ENCODE assay signal across 9 cellular contexts in genomic region chrX:154545673-154546274, GRCh38. TPM values are rescaled to one million over a fixed set of nuclear protein-coding genes. Genes with fewer than 3 reads are reported as not detected.
DNase-seq lines count a peak whose midpoint lies in the region; ATAC-seq and TF ChIP-seq lines count a peak whose summit lies in the region.
"Had no signal": no experiment of that assay in that cellular context is flagged by ENCODE, and none has a peak within 500 bp of the region (broad histone marks: within the 10 kb centered on the region; RNA-seq: fewer than 3 reads in every experiment).

No MANE protein-coding gene starts in this region.

- peak overlapping the region in 6 of 7 donors; percentile 19 to 83 (median 29) for H3K27ac Mint-ChIP-seq in CD4-positive, alpha-beta memory T cell
- no peak overlapping the region for H3K27ac Mint-ChIP-seq in neural progenitor cell

- DNase-seq in CD4-positive, alpha-beta memory T cell, result no peak
- DNase-seq in MM.1S, result no peak
- no peak for DNase-seq in neural progenitor cell (ENCODE audit: low spot score)
- DNase-seq in GDM1 (lab: John Stamatoyannopoulos, UW), result no peak
- no peak for DNase-seq in NCI-H446 treated with DMSO at 0.1 percent for 48 hours (lab: John Stamatoyannopoulos, UW)
- DNase-seq in SHP77 treated with DMSO at 0.1 percent for 48 hours (lab: John Stamatoyannopoulos, UW), result no peak

- H3K9me2 ChIP-seq in MM.1S (replicated peaks; ENCODE audit: insufficient read depth, low read length), result no peaks in the 10 kb centered on the region

- H3K9ac ChIP-seq in MM.1S (ENCODE audit: low read length) (peak overlapping the region; percentile 67; the same call in 1 of the 2 replicates), neural progenitor cell (no peak overlapping the region)

- peak overlapping the region; percentile 62 to 78 (median 66) for H3K4me3 Mint-ChIP-seq in CD4-positive, alpha-beta memory T cell
- H3K4me3 Mint-ChIP-seq in neural progenitor cell, result peak overlapping the region; percentile 85

- H3K4me1 Mint-ChIP-seq in CD4-positive, alpha-beta memory T cell, result peaks cover 18 to 51% (median 28%) of the 10 kb centered on the region in 4 donors
- peaks cover 12% of the 10 kb centered on the region for H3K4me1 Mint-ChIP-seq in neural progenitor cell

- H3K9me3 Mint-ChIP-seq in CD4-positive, alpha-beta memory T cell, result peaks cover 0 to 2% (median 0%) of the 10 kb centered on the region in 8 donors
- H3K9me3 Mint-ChIP-seq in neural progenitor cell, result peaks cover 23% of the 10 kb centered on the region

- peaks cover 32% of the 10 kb centered on the region for H3K79me2 ChIP-seq in MM.1S (ENCODE audit: low read length)
- H3K79me2 ChIP-seq in neural progenitor cell (ENCODE audit: low read depth), result peaks cover 34% of the 10 kb centered on the region

- H3K27me3 ChIP-seq in CD4-positive, alpha-beta memory T cell (ENCODE audit: insufficient read depth, low read length), result no peaks in the 10 kb centered on the region
- H3K27me3 ChIP-seq in MM.1S (replicated peaks; ENCODE audit: insufficient read depth, low read length) (no peaks in the 10 kb centered on the region), ectodermal cell (ENCODE audit: control insufficient read depth, insufficient read depth, low read length, poor library complexity, severe bottlenecking) (no peaks in the 10 kb centered on the region), neural progenitor cell (no peaks in the 10 kb centered on the region)

- POLR2A ChIA-PET in CD4-positive, alpha-beta memory T cell (lab: Charles Lee; ENCODE audit: partially characterized antibody), result interaction anchor here (1.3 to 2.7 kb wide), 2 partner anchors 147 to 166 kb away, joined by 3 to 13 read pairs; partner anchors contain the start of genes EMD and RPL10

- H2AFZ ChIP-seq in MM.1S (ENCODE audit: low read length) (no peak overlapping the region; the same call in 1 of the 2 replicates), neural progenitor cell (replicated peaks) (no peak overlapping the region)

- intact Hi-C loops in CD4-positive, alpha-beta memory T cell (cut with micrococcal nuclease), result no loop called here

- CTCF ChIA-PET in CD4-positive, alpha-beta memory T cell (lab: Charles Lee; ENCODE audit: partially characterized antibody), result interaction anchor here (0.7 kb wide), 1 partner anchor 506 kb away, joined by 3 read pairs; no protein-coding TSS in a partner anchor

- H3K27me3 Mint-ChIP-seq in CD4-positive, alpha-beta memory T cell, result no peaks in the 10 kb centered on the region
- H3K27me3 Mint-ChIP-seq in neural progenitor cell (ENCODE audit: insufficient read depth, low read depth), result peaks cover 7% of the 10 kb centered on the region

- H4K20me1 ChIP-seq in MM.1S (ENCODE audit: insufficient read depth, low read length), result no peaks in the 10 kb centered on the region
- H4K20me1 ChIP-seq in neural progenitor cell (ENCODE audit: low read depth), result no peaks in the 10 kb centered on the region

- H3K36me3 ChIP-seq in CD4-positive, alpha-beta memory T cell (ENCODE audit: insufficient read depth, low read length), result peaks cover 8% of the 10 kb centered on the region
- H3K36me3 ChIP-seq in MM.1S (replicated peaks; ENCODE audit: insufficient read depth, low read length) (no peaks in the 10 kb centered on the region), ectodermal cell (ENCODE audit: control insufficient read depth, insufficient read depth, low read length) (no peaks in the 10 kb centered on the region), neural progenitor cell (no peaks in the 10 kb centered on the region)

- H3K27ac ChIP-seq in CD4-positive, alpha-beta memory T cell (ENCODE audit: low read depth, low read length), result peak overlapping the region; percentile 97
- H3K27ac ChIP-seq in MM.1S (ENCODE audit: low read length), result no peak overlapping the region
- no peak overlapping the region for H3K27ac ChIP-seq in ectodermal cell (ENCODE audit: insufficient read depth, low read depth, low read length, poor library complexity, severe bottlenecking)
- no peak overlapping the region for H3K27ac ChIP-seq in neural progenitor cell

- no peak for TF ChIP-seq CTCF in MM.1S (IDR thresholded peaks at IDR 0.05; ENCODE audit: low read length)
- TF ChIP-seq CTCF in neural progenitor cell (IDR thresholded peaks at IDR 0.05), result no peak

- 94 to 96% methylated on average over 17 of the region's 17 CpGs for WGBS in ectodermal cell, 2 experiments

- peaks cover 0 to 22% of the 10 kb centered on the region in 2 donors for H3K36me3 Mint-ChIP-seq in CD4-positive, alpha-beta memory T cell
- peaks cover 7% of the 10 kb centered on the region for H3K36me3 Mint-ChIP-seq in neural progenitor cell

- peak overlapping the region in 1 of 2 donors; percentile 80 for H3K4me3 ChIP-seq in CD4-positive, alpha-beta memory T cell (ENCODE audit: low read length in 2 of 2)
- H3K4me3 ChIP-seq in MM.1S (ENCODE audit: low read length) (peak overlapping the region; percentile 72), ectodermal cell (ENCODE audit: insufficient read depth, low read depth, low read length) (peak overlapping the region; percentile 76), neural progenitor cell (peak overlapping the region; percentile 68)

- peak overlapping the region; percentile 94; the same call in 1 of the 2 replicates for H3K4me2 ChIP-seq in MM.1S (ENCODE audit: low read depth, low read length)
- peak overlapping the region; percentile 83 for H3K4me2 ChIP-seq in neural progenitor cell

- peaks cover 44% of the 10 kb centered on the region for H3K4me1 ChIP-seq in CD4-positive, alpha-beta memory T cell (ENCODE audit: insufficient read depth, low read length)
- H3K4me1 ChIP-seq in MM.1S (ENCODE audit: low read length) (0 out of 2 replicates have a peak, but pooled peaks cover 4% of the 10 kb centered on the region), ectodermal cell (ENCODE audit: control insufficient read depth, insufficient read depth, low read length) (no peaks in the 10 kb centered on the region), neural progenitor cell (no peaks in the 10 kb centered on the region)

- H3F3A ChIP-seq in MM.1S (ENCODE audit: insufficient read depth, low read length), result no peaks in the 10 kb centered on the region
- no peaks in the 10 kb centered on the region for H3F3A ChIP-seq in neural progenitor cell (ENCODE audit: low read depth)

- no peak for ATAC-seq in HG03520 (IDR thresholded peaks at IDR 0.05; ENCODE audit: unreplicated experiment)

- H3K9me3 ChIP-seq in CD4-positive, alpha-beta memory T cell (ENCODE audit: control insufficient read depth in 1 of 2, low read length in 2 of 2), result no peaks in the 10 kb centered on the region
- H3K9me3 ChIP-seq in MM.1S (replicated peaks; ENCODE audit: insufficient read depth, low read length) (no peaks in the 10 kb centered on the region), ectodermal cell (ENCODE audit: control insufficient read depth, low read length) (no peaks in the 10 kb centered on the region), neural progenitor cell (ENCODE audit: low read depth) (no peaks in the 10 kb centered on the region)

RNA-seq across cellular contexts. Expression of gene G6PD, which starts 0.9 kb away (rescaled TPM):
- 10 to 100 TPM; 45.4 to 46.0 TPM for total RNA-seq in CD4-positive, alpha-beta memory T cell
- polyA plus RNA-seq in CD4-positive, alpha-beta memory T cell, result 1 to 10 TPM; 1.7 to 3.8 TPM
- 74.0 TPM for polyA plus RNA-seq in ectodermal cell (2013, experiment 1 of 4)
- polyA plus RNA-seq in ectodermal cell (2013, experiment 2 of 4), result 71.1 TPM
- polyA plus RNA-seq in ectodermal cell (2013, experiment 3 of 4), result 53.9 TPM
- 62.4 TPM for polyA plus RNA-seq in ectodermal cell (2013, experiment 4 of 4)
- total RNA-seq in neural progenitor cell (ENCODE audit: low replicate concordance), result 21.6 and 44.6 TPM in 2 replicates

RNA-seq across cellular contexts. Expression of gene IKBKG, which starts 1.6 kb away (rescaled TPM):
- total RNA-seq in CD4-positive, alpha-beta memory T cell, result 10 to 100 TPM; 44.4 to 44.7 TPM
- polyA plus RNA-seq in CD4-positive, alpha-beta memory T cell, result 10 to 100 TPM; 28.2 to 34.6 TPM
- polyA plus RNA-seq in ectodermal cell (2013, experiment 1 of 4), result 16.1 TPM
- polyA plus RNA-seq in ectodermal cell (2013, experiment 2 of 4), result 14.9 TPM
- polyA plus RNA-seq in ectodermal cell (2013, experiment 3 of 4), result 14.3 TPM
- 14.2 TPM for polyA plus RNA-seq in ectodermal cell (2013, experiment 4 of 4)
- 11.7 and 13.2 TPM in 2 replicates for total RNA-seq in neural progenitor cell (ENCODE audit: low replicate concordance)

RNA-seq across cellular contexts. Expression of gene FAM3A, which starts 29.7 kb away (rescaled TPM):
- 10 to 100 TPM; 51.0 to 51.8 TPM for total RNA-seq in CD4-positive, alpha-beta memory T cell
- polyA plus RNA-seq in CD4-positive, alpha-beta memory T cell, result 10 to 100 TPM; 18.4 to 20.2 TPM
- 22.3 TPM for polyA plus RNA-seq in ectodermal cell (2013, experiment 1 of 4)
- 16.5 TPM for polyA plus RNA-seq in ectodermal cell (2013, experiment 2 of 4)
- polyA plus RNA-seq in ectodermal cell (2013, experiment 3 of 4), result 19.4 TPM
- polyA plus RNA-seq in ectodermal cell (2013, experiment 4 of 4), result 21.0 TPM
- 4.5 and 16.8 TPM in 2 replicates for total RNA-seq in neural progenitor cell (ENCODE audit: low replicate concordance)

RNA-seq across cellular contexts. Expression of gene CTAG1A, which starts 39.2 kb away (rescaled TPM):
- not detected for total RNA-seq in CD4-positive, alpha-beta memory T cell
- not detected for polyA plus RNA-seq in CD4-positive, alpha-beta memory T cell
- polyA plus RNA-seq in ectodermal cell (2013, experiment 1 of 4), result not detected
- not detected for polyA plus RNA-seq in ectodermal cell (2013, experiment 2 of 4)
- polyA plus RNA-seq in ectodermal cell (2013, experiment 3 of 4), result not detected
- not detected for polyA plus RNA-seq in ectodermal cell (2013, experiment 4 of 4)
- total RNA-seq in neural progenitor cell (ENCODE audit: low replicate concordance), result not detected in 2 replicates
- total RNA-seq: M059J had no signal

RNA-seq across cellular contexts. Expression of gene SLC10A3, which starts 55.3 kb away (rescaled TPM):
- total RNA-seq in CD4-positive, alpha-beta memory T cell, result 10 to 100 TPM; 22.5 to 23.7 TPM
- polyA plus RNA-seq in CD4-positive, alpha-beta memory T cell, result 10 to 100 TPM; 61.4 to 62.3 TPM
- polyA plus RNA-seq in ectodermal cell (2013, experiment 1 of 4), result 6.7 TPM
- 6.3 TPM for polyA plus RNA-seq in ectodermal cell (2013, experiment 2 of 4)
- polyA plus RNA-seq in ectodermal cell (2013, experiment 3 of 4), result 5.4 TPM
- 6.8 TPM for polyA plus RNA-seq in ectodermal cell (2013, experiment 4 of 4)
- total RNA-seq in neural progenitor cell (ENCODE audit: low replicate concordance), result 3.5 and 5.7 TPM in 2 replicates
